In genomic region chr5:124061663-124062062, GRCh38 we compare ENCODE assay signal across 13 cellular contexts.
DNase-seq lines count a peak whose midpoint lies in the region; ATAC-seq and TF ChIP-seq lines count a peak whose summit lies in the region.
"Had no signal": no experiment of that assay in that cellular context is flagged by ENCODE, and none has a peak within 500 bp of the region (broad histone marks: within the 10 kb centered on the region; RNA-seq: fewer than 3 reads in every experiment).

No MANE protein-coding gene starts in this region.

- H3K27ac ChIP-seq in GM23248 (no peak overlapping the region), Karpas-422 (ENCODE audit: low read length) (no peak overlapping the region)

- no peaks in the 10 kb centered on the region for H4K20me1 ChIP-seq in GM23248 (ENCODE audit: insufficient read depth)
- H4K20me1 ChIP-seq in Karpas-422 (ENCODE audit: insufficient read depth, low read depth, low read length), result no peaks in the 10 kb centered on the region

- H3K4me2 ChIP-seq in GM23248 (ENCODE audit: unreplicated experiment) (no peak overlapping the region), Karpas-422 (ENCODE audit: low read depth, low read length, poor library complexity, severe bottlenecking) (no peak overlapping the region)

- no peaks in the 10 kb centered on the region for H3K79me2 ChIP-seq in GM23248 (ENCODE audit: insufficient read depth)
- no peaks in the 10 kb centered on the region for H3K79me2 ChIP-seq in Karpas-422 (ENCODE audit: low read length)

- H3K36me3 ChIP-seq in GM23248 (ENCODE audit: low read depth) (no peaks in the 10 kb centered on the region), Karpas-422 (ENCODE audit: insufficient read depth, low read length) (no peaks in the 10 kb centered on the region)

- peak; percentile 5 for DNase-seq in GM23248
- peak; percentile 72 for DNase-seq in NCI-H2107 (lab: John Stamatoyannopoulos, UW)
- DNase-seq in retinal pigment epithelial cell (ENCODE audit: low read depth), result peak; percentile 56
- DNase-seq in Karpas-422, result no peak
- DNase-seq in OCI-M1 (lab: John Stamatoyannopoulos, UW), result no peak
- DNase-seq in activated CD8-positive, alpha-beta memory T cell treated with anti-CD3 and anti-CD28 coated beads for 24 hours, result no peak
- DNase-seq: naive B cell; NCI-H524; stimulated activated CD4-positive, alpha-beta T cell treated with anti-CD3 and anti-CD28 coated beads, Interleukin-15, amount 100 ng/mL, for 24 hours; stimulated activated naive CD4-positive, alpha-beta T cell had no signal

- H3K36me3 Mint-ChIP-seq in brain, result no peaks in the 10 kb centered on the region
- H3K36me3 Mint-ChIP-seq: activated naive CD8-positive, alpha-beta T cell; naive B cell had no signal

- peak overlapping the region in 1 of 5 experiments; percentile 16 for H3K4me3 Mint-ChIP-seq in brain
- H3K4me3 Mint-ChIP-seq: activated naive CD8-positive, alpha-beta T cell; naive B cell had no signal

- H3K27ac Mint-ChIP-seq in brain, result peak overlapping the region in 3 of 5 experiments; percentile 35 to 77 (median 73)
- H3K27ac Mint-ChIP-seq: activated naive CD8-positive, alpha-beta T cell; naive B cell had no signal

- H3K27me3 ChIP-seq in GM23248 (replicated peaks; ENCODE audit: insufficient read depth), result 0 out of 2 replicates have a peak, but pooled peaks cover 5% of the 10 kb centered on the region
- H3K27me3 ChIP-seq in Karpas-422 (ENCODE audit: low read length), result no peaks in the 10 kb centered on the region

- H3K9ac ChIP-seq in GM23248, result no peak overlapping the region
- H3K9ac ChIP-seq in Karpas-422 (ENCODE audit: low read length), result no peak overlapping the region

- H3K9me2 ChIP-seq in GM23248 (ENCODE audit: insufficient read depth) (no peaks in the 10 kb centered on the region), Karpas-422 (replicated peaks; ENCODE audit: insufficient read depth, low read length) (no peaks in the 10 kb centered on the region)

- H3K27me3 Mint-ChIP-seq in brain, result peaks cover 4% of the 10 kb centered on the region
- H3K27me3 Mint-ChIP-seq: activated naive CD8-positive, alpha-beta T cell; naive B cell had no signal

- 79 to 81% methylated on average over 1 of the region's 1 CpG for WGBS in GM23248 (ENCODE audit: low coverage in 1 of 2, low lambda C conversion rate in 2 of 2, missing lambda C conversion rate in 2 of 2), 2 experiments

- no peak for ATAC-seq in GM19023 (IDR thresholded peaks at IDR 0.05; ENCODE audit: unreplicated experiment)

- no peak overlapping the region for H3K4me3 ChIP-seq in GM23248
- no peak overlapping the region for H3K4me3 ChIP-seq in retinal pigment epithelial cell (ENCODE audit: low read length)
- H3K4me3 ChIP-seq in Karpas-422 (ENCODE audit: low read length), result no peak overlapping the region

- H3K9me3 Mint-ChIP-seq in brain, result peaks cover 6 to 30% (median 11%) of the 10 kb centered on the region in 5 experiments

- peaks cover 54% of the 10 kb centered on the region for H3K4me1 Mint-ChIP-seq in brain

- H3K9me3 ChIP-seq in GM23248 (ENCODE audit: low read depth), result no peaks in the 10 kb centered on the region
- no peaks in the 10 kb centered on the region for H3K9me3 ChIP-seq in Karpas-422 (ENCODE audit: low read length)

- no peaks in the 10 kb centered on the region for H3F3A ChIP-seq in GM23248 (ENCODE audit: insufficient read depth)

- H2AFZ ChIP-seq in GM23248 (no peak overlapping the region), Karpas-422 (ENCODE audit: low read length) (no peak overlapping the region)

- TF ChIP-seq CTCF in brain (conservative IDR thresholded peaks at IDR 0.05) (no peak), retinal pigment epithelial cell (conservative IDR thresholded peaks at IDR 0.05; ENCODE audit: low read depth, low read length) (no peak)

- in situ Hi-C loops in GM23248 (cut with MboI), result no loop called here

- no peaks in the 10 kb centered on the region for H3K4me1 ChIP-seq in GM23248 (ENCODE audit: insufficient read depth)
- peaks cover 21% of the 10 kb centered on the region for H3K4me1 ChIP-seq in Karpas-422 (ENCODE audit: low read length)

Comparison
In these comparisons a context has a peak if more than half of its experiments do, and no peak if none do; other contexts are left out.
1. DNase-seq: peak in GM23248 (single experiment), NCI-H2107 (single experiment) and retinal pigment epithelial cell (single experiment); none in Karpas-422 (single experiment), OCI-M1 (single experiment) and activated CD8-positive, alpha-beta memory T cell treated with anti-CD3 and anti-CD28 coated beads for 24 hours (single experiment).